Comparison of ENCODE assay signal across 8 cellular contexts in genomic region chr1:66925944-66926343, GRCh38. TPM values are rescaled to one million over a fixed set of nuclear protein-coding genes. Genes with fewer than 3 reads are reported as not detected.
DNase-seq lines count a peak whose midpoint lies in the region; TF ChIP-seq lines count a peak whose summit lies in the region.

No MANE protein-coding gene starts in this region.

- H3K27me3 Mint-ChIP-seq in Calu3 (ENCODE audit: unreplicated experiment) = no peaks in the 10 kb centered on the region

- CTCF ChIA-PET in Calu3 (lab: Charles Lee) = interaction anchor here (0.7 kb wide), 1 partner anchor 576 kb away, joined by 4 read pairs; no protein-coding TSS in a partner anchor

- peaks cover 5% of the 10 kb centered on the region; the same call in 1 of the 2 replicates for H4K20me1 ChIP-seq in Karpas-422 (ENCODE audit: insufficient read depth, low read depth, low read length)

- no peak for TF ChIP-seq CTCF in Calu3 (IDR thresholded peaks at IDR 0.05; ENCODE audit: unreplicated experiment)
- TF ChIP-seq CTCF in tibial artery (IDR thresholded peaks at IDR 0.05) = no peak

- H3K4me3 Mint-ChIP-seq in Calu3 (ENCODE audit: low read depth, unreplicated experiment) = peak overlapping the region; percentile 94

- H3K27ac Mint-ChIP-seq in Calu3 (ENCODE audit: unreplicated experiment) = peak overlapping the region; percentile 99

- peaks cover 18% of the 10 kb centered on the region for H3K4me1 Mint-ChIP-seq in Calu3 (ENCODE audit: low read depth, unreplicated experiment)

- peak overlapping the region; percentile 78 for H3K27ac ChIP-seq in Karpas-422 (ENCODE audit: low read length)
- peak overlapping the region; percentile 96 for H3K27ac ChIP-seq in angular gyrus (ENCODE audit: low read depth, low read length)
- peak overlapping the region; percentile 96 for H3K27ac ChIP-seq in layer of hippocampus (ENCODE audit: low read depth, low read length)
- H3K27ac ChIP-seq in tibial artery = peak overlapping the region; percentile 93 to 97

- H3K4me2 ChIP-seq in Karpas-422 (ENCODE audit: low read depth, low read length, poor library complexity, severe bottlenecking) = peak overlapping the region; percentile 98

- H3K9ac ChIP-seq in Karpas-422 (ENCODE audit: low read length) = peak overlapping the region; percentile 98

- H3K4me3 ChIP-seq in Karpas-422 (ENCODE audit: low read length) = peak overlapping the region; percentile 99
- H3K4me3 ChIP-seq in tibial artery = peak overlapping the region; percentile 73 to 81

- peaks cover 44% of the 10 kb centered on the region for H3K36me3 Mint-ChIP-seq in Calu3 (ENCODE audit: insufficient read depth, unreplicated experiment)

- peaks cover 49% of the 10 kb centered on the region for H3K4me1 ChIP-seq in Karpas-422 (ENCODE audit: low read length)
- peaks cover 0 to 34% (median 25%) of the 10 kb centered on the region in 4 donors for H3K4me1 ChIP-seq in tibial artery

- H3K27me3 ChIP-seq in Karpas-422 (ENCODE audit: low read length) (no peaks in the 10 kb centered on the region), layer of hippocampus (ENCODE audit: control insufficient read depth, insufficient read depth, low read length) (no peaks in the 10 kb centered on the region), tibial artery (no peaks in the 10 kb centered on the region)

- no peaks in the 10 kb centered on the region for H3K9me3 Mint-ChIP-seq in Calu3 (ENCODE audit: low read depth, unreplicated experiment)

- no peak for DNase-seq in Calu3
- DNase-seq in Karpas-422 = peak; percentile 65
- DNase-seq in tibial artery = no peak
- DNase-seq in NCI-H2029 treated with DMSO at 0.1 percent for 48 hours (lab: John Stamatoyannopoulos, UW) = no peak
- DNase-seq in superior temporal gyrus (ENCODE audit: extremely low spot score) = no peak
- DNase-seq in AG08396 (ENCODE audit: low spot score) = no peak

- H3K79me2 ChIP-seq in Karpas-422 (ENCODE audit: low read length) = peaks cover 67% of the 10 kb centered on the region

- no peaks in the 10 kb centered on the region for H3K9me2 ChIP-seq in Karpas-422 (replicated peaks; ENCODE audit: insufficient read depth, low read length)

- no peaks in the 10 kb centered on the region for H3K9me3 ChIP-seq in Karpas-422 (ENCODE audit: low read length)
- H3K9me3 ChIP-seq in tibial artery = no peaks in the 10 kb centered on the region

- BruUV-seq in Calu3 (replicated peaks; lab: Mats Ljungman, UMichigan) = no TSS peak

- H3K36me3 ChIP-seq in Karpas-422 (ENCODE audit: insufficient read depth, low read length) = no peaks in the 10 kb centered on the region
- no peaks in the 10 kb centered on the region for H3K36me3 ChIP-seq in tibial artery

- intact Hi-C loops in Calu3 (cut with micrococcal nuclease; ENCODE audit: unreplicated experiment) (no loop called here), tibial artery (cut with DNase I; ENCODE audit: low total_unique reads) (loop anchor here (10.0 kb wide), 2 partner anchors 129 to 391 kb away; partner anchors contain the start of genes SGIP1 and SLC35D1)

- H2AFZ ChIP-seq in Karpas-422 (ENCODE audit: low read length) = no peak overlapping the region

RNA-seq across cellular contexts. Expression of gene MIER1, which starts 1.2 kb away (rescaled TPM):
- 27.4 and 29.5 TPM in 2 replicates for total RNA-seq in Calu3 (2022)
- 19.3 and 29.2 TPM in 2 replicates for total RNA-seq in Karpas-422 (2014; rRNA removed; shearing (Covaris generic); ENCODE audit: low replicate concordance)

RNA-seq across cellular contexts. Expression of gene DNAI4, which starts 1.3 kb away (rescaled TPM):
- total RNA-seq in Calu3 (2022) = 5.6 and 6.0 TPM in 2 replicates
- total RNA-seq in Karpas-422 (2014; rRNA removed; shearing (Covaris generic); ENCODE audit: low replicate concordance) = 0.48 and 0.97 TPM in 2 replicates
